In genomic region chrX:124426824-124427223, GRCh38 we compare ENCODE assay signal across 19 cellular contexts.
"Had no signal": no experiment of that assay in that cellular context is flagged by ENCODE, and none has a peak within 500 bp of the region (broad histone marks: within the 10 kb centered on the region; RNA-seq: fewer than 3 reads in every experiment).

No MANE protein-coding gene starts in this region.

- H3K27me3 Mint-ChIP-seq: stimulated activated naive CD8-positive, alpha-beta T cell treated with anti-CD3 and anti-CD28 coated beads, Interleukin-15, Interleukin-2, amounts not matched to agents 100 ng/mL and 50 ng/mL, for 24 hours had no signal

- FAIRE-seq: bronchial epithelial cell, endometrium, kidney had no signal

- H3K27ac ChIP-seq: dorsolateral prefrontal cortex, suprapubic skin, upper lobe of right lung had no signal

- H3K4me1 ChIP-seq: suprapubic skin, upper lobe of right lung had no signal

- H3K9me3 Mint-ChIP-seq: activated T-helper 2 cell treated with anti-CD3 and anti-CD28 coated beads, Interferon-gamma antibody, Interleukin-2, Interleukin-4, amounts not matched to agents 10 μg/mL and 5 μg/mL and 100 μg/mL, durations not matched to agents 14 hours and 24 hours and 36 hours; stimulated activated naive CD8-positive, alpha-beta T cell treated with anti-CD3 and anti-CD28 coated beads, Interleukin-15, Interleukin-2, amounts not matched to agents 100 ng/mL and 50 ng/mL, for 24 hours had no signal

- DNase-seq: activated CD4-positive, alpha-beta T cell treated with anti-CD3 and anti-CD28 coated beads, Interleukin-2, amount 50 U/mL, for 4 hours; activated naive CD4-positive, alpha-beta T cell treated with anti-CD3 and anti-CD28 coated beads, Interleukin-2, amount 50 U/mL, for 16 hours; activated T-cell treated with anti-CD3 and anti-CD28 coated beads for 4 hours; dorsolateral prefrontal cortex; hypothalamus; kidney; nucleus accumbens; posterior cingulate gyrus; right cardiac atrium; T-helper 9 cell; upper lobe of right lung had no signal

- H3K27ac Mint-ChIP-seq: activated T-helper 2 cell treated with anti-CD3 and anti-CD28 coated beads, Interferon-gamma antibody, Interleukin-2, Interleukin-4, amounts not matched to agents 10 μg/mL and 5 μg/mL and 100 μg/mL, durations not matched to agents 14 hours and 24 hours and 36 hours; natural killer cell treated with Interleukin-12 subunit alpha and Interleukin-12 subunit beta and Interleukin-15 and Interleukin-18, amount 100 ng/mL, for 72 hours; stimulated activated naive CD8-positive, alpha-beta T cell treated with anti-CD3 and anti-CD28 coated beads, Interleukin-15, Interleukin-2, amounts not matched to agents 100 ng/mL and 50 ng/mL, for 24 hours had no signal

- H3K9me3 ChIP-seq: suprapubic skin, upper lobe of right lung had no signal

- H3K4me2 ChIP-seq: smooth muscle cell had no signal

- H3K4me3 ChIP-seq: dorsolateral prefrontal cortex, smooth muscle cell, suprapubic skin, upper lobe of right lung had no signal

- H3K36me3 ChIP-seq: suprapubic skin, upper lobe of right lung had no signal

- H3K27me3 ChIP-seq: suprapubic skin, upper lobe of right lung had no signal

- H3K4me3 Mint-ChIP-seq: natural killer cell treated with Interleukin-12 subunit alpha and Interleukin-12 subunit beta and Interleukin-15 and Interleukin-18, amount 100 ng/mL, for 72 hours; stimulated activated naive CD8-positive, alpha-beta T cell treated with anti-CD3 and anti-CD28 coated beads, Interleukin-15, Interleukin-2, amounts not matched to agents 100 ng/mL and 50 ng/mL, for 24 hours had no signal

- ATAC-seq: esophagus mucosa; natural killer cell treated with Interleukin-12 subunit alpha and Interleukin-12 subunit beta and Interleukin-15 and Interleukin-18, amount 100 ng/mL, for 72 hours; upper lobe of right lung had no signal
